In genomic region chrX:121161501-121161933, GRCh38 we compare ENCODE assay signal across 11 cellular contexts.
DNase-seq lines count a peak whose midpoint lies in the region; ATAC-seq and TF ChIP-seq lines count a peak whose summit lies in the region.
"Had no signal": no experiment of that assay in that cellular context is flagged by ENCODE, and none has a peak within 500 bp of the region (broad histone marks: within the 10 kb centered on the region; RNA-seq: fewer than 3 reads in every experiment).

No MANE protein-coding gene starts in this region.

- DNase-seq in DMS 273 (lab: John Stamatoyannopoulos, UW; ENCODE audit: unreplicated experiment) (peak; percentile 22), DMS 273 treated with DMSO at 0.1 percent for 48 hours (lab: John Stamatoyannopoulos, UW) (no peak), HEK293T (ENCODE audit: extremely low spot score) (no peak), testis (no peak), right atrium auricular region (ENCODE audit: low spot score) (no peak)
- peak; percentile 43 for DNase-seq in stimulated activated CD4-positive, alpha-beta T cell treated with anti-CD3 and anti-CD28 coated beads, Interleukin-15, amount 100 ng/mL, for 24 hours
- no peak for DNase-seq in CD8-positive, alpha-beta memory T cell
- DNase-seq: NK-92 treated with Interleukin-12 subunit alpha and Interleukin-12 subunit beta, amount 100 ng/mL, for 24 hours had no signal

- H3K4me1 Mint-ChIP-seq in CD8-positive, alpha-beta memory T cell: peaks cover 0 to 8% (median 0%) of the 10 kb centered on the region in 3 donors

- H3K4me3 ChIP-seq in testis: no peak overlapping the region
- H3K4me3 ChIP-seq in CD8-positive, alpha-beta memory T cell (ENCODE audit: low read length): no peak overlapping the region
- H3K4me3 ChIP-seq in right atrium auricular region: no peak overlapping the region

- no peaks in the 10 kb centered on the region for H3K27me3 ChIP-seq in testis
- no peaks in the 10 kb centered on the region for H3K27me3 ChIP-seq in CD8-positive, alpha-beta memory T cell (ENCODE audit: insufficient read depth, low read length, poor library complexity, severe bottlenecking)
- no peaks in the 10 kb centered on the region for H3K27me3 ChIP-seq in right atrium auricular region

- H3K27ac Mint-ChIP-seq in CD8-positive, alpha-beta memory T cell: peak overlapping the region in 1 of 8 donors; percentile 13

- H3K4me1 ChIP-seq in testis (no peaks in the 10 kb centered on the region), right atrium auricular region (no peaks in the 10 kb centered on the region)
- H3K4me1 ChIP-seq in CD8-positive, alpha-beta memory T cell (ENCODE audit: insufficient read depth, low read length): no peaks in the 10 kb centered on the region

- ATAC-seq in HG03565 (IDR thresholded peaks at IDR 0.05; ENCODE audit: unreplicated experiment): peak; percentile 39
- ATAC-seq: HepG2 had no signal

- H3K36me3 ChIP-seq in testis (ENCODE audit: low read depth, missing control alignments): no peaks in the 10 kb centered on the region
- no peaks in the 10 kb centered on the region for H3K36me3 ChIP-seq in CD8-positive, alpha-beta memory T cell (ENCODE audit: insufficient read depth, low read length)
- no peaks in the 10 kb centered on the region for H3K36me3 ChIP-seq in right atrium auricular region

- H3K27me3 Mint-ChIP-seq in CD8-positive, alpha-beta memory T cell: peaks cover 0 to under 1% of the 10 kb centered on the region in 2 donors

- intact Hi-C loops in testis (cut with DNase I; ENCODE audit: low total_unique reads): no loop called here

- 43 to 57% methylated on average over 4 of the region's 4 CpGs for WGBS in testis, 2 donors

- no peaks in the 10 kb centered on the region for H3K36me3 Mint-ChIP-seq in CD8-positive, alpha-beta memory T cell

- no peak for TF ChIP-seq CTCF in testis (IDR thresholded peaks at IDR 0.05)
- no peak for TF ChIP-seq CTCF in right atrium auricular region (IDR thresholded peaks at IDR 0.05)

- H3K9me3 ChIP-seq in testis: no peaks in the 10 kb centered on the region
- no peaks in the 10 kb centered on the region for H3K9me3 ChIP-seq in CD8-positive, alpha-beta memory T cell (ENCODE audit: low read length)
- H3K9me3 ChIP-seq in right atrium auricular region: no peaks in the 10 kb centered on the region

- H3K4me3 Mint-ChIP-seq in CD8-positive, alpha-beta memory T cell: no peak overlapping the region

- POLR2A ChIA-PET in HEK293T (lab: Yijun Ruan, JAX): no interaction called here
- POLR2A ChIA-PET in CD8-positive, alpha-beta memory T cell (lab: Charles Lee): no interaction called here

- H3K9me3 Mint-ChIP-seq in CD8-positive, alpha-beta memory T cell: peaks cover 0 to 2% (median 0%) of the 10 kb centered on the region in 5 donors

- TF ChIP-seq POLR2A in testis (IDR thresholded peaks at IDR 0.05): no peak

- no peak overlapping the region for H3K27ac ChIP-seq in testis
- H3K27ac ChIP-seq in CD8-positive, alpha-beta memory T cell (ENCODE audit: low read depth, low read length): no peak overlapping the region
- no peak overlapping the region for H3K27ac ChIP-seq in right atrium auricular region
- H3K27ac ChIP-seq: 22Rv1 had no signal

- CTCF ChIA-PET in HEK293T (lab: Yijun Ruan, JAX): interaction anchor here (0.6 kb wide), 1 partner anchor 405 kb away, joined by 3 read pairs; no protein-coding TSS in a partner anchor
- CTCF ChIA-PET in CD8-positive, alpha-beta memory T cell (lab: Charles Lee): no interaction called here

TF ChIP-seq in HEK293T, 16 proteins besides CTCF, POLR2A, EP300 and RAD21:
- TF ChIP-seq SUZ12 (IDR thresholded peaks at IDR 0.05) (no peak), PKNOX1 (IDR thresholded peaks at IDR 0.05) (0 out of 2 replicates have a peak, but pooled peaks have one; percentile 4)
TF ChIP-seq in HEK293T: peak in this region for 1.

Comparison
In these comparisons a context has a peak if more than half of its experiments do, and no peak if none do; other contexts are left out.
1. DNase-seq: peak in DMS 273 (single experiment) and stimulated activated CD4-positive, alpha-beta T cell treated with anti-CD3 and anti-CD28 coated beads, Interleukin-15, amount 100 ng/mL, for 24 hours (single experiment); none in DMS 273 treated with DMSO at 0.1 percent for 48 hours (single experiment), HEK293T (single experiment), testis (single experiment), CD8-positive, alpha-beta memory T cell (0 of 5) and right atrium auricular region (single experiment).